Comparison of ENCODE assay signal across 9 cellular contexts in genomic region chr18:31100598-31101147, GRCh38. TPM values are rescaled to one million over a fixed set of nuclear protein-coding genes. Genes with fewer than 3 reads are reported as not detected.
DNase-seq lines count a peak whose midpoint lies in the region; ATAC-seq and TF ChIP-seq lines count a peak whose summit lies in the region.
"Had no signal": no experiment of that assay in that cellular context is flagged by ENCODE, and none has a peak within 500 bp of the region (broad histone marks: within the 10 kb centered on the region; RNA-seq: fewer than 3 reads in every experiment).

No MANE protein-coding gene starts in this region.

- in situ Hi-C loops in astrocyte of the cerebellum (cut with HindIII; ENCODE audit: low sequenced_read_pairs): no loop called here

- WGBS in H9 (ENCODE audit: extremely low coverage, insufficient read length, low lambda C conversion rate): no CpG with 5 or more reads among the region's 21 CpGs

- no peak overlapping the region for H2BK12ac ChIP-seq in H9 (ENCODE audit: insufficient read length, low read depth, low read length)

- no peak overlapping the region for H3K56ac ChIP-seq in H9 (ENCODE audit: insufficient read length, low read depth, low read length)

- H2BK20ac ChIP-seq in H9 (ENCODE audit: low read depth, low read length, poor library complexity, severe bottlenecking): no peak overlapping the region

- no peak overlapping the region for H2BK5ac ChIP-seq in H9 (ENCODE audit: insufficient read length, low read length)

- no peak overlapping the region for H2BK15ac ChIP-seq in H9 (ENCODE audit: low read depth, low read length)

- H3K27me3 Mint-ChIP-seq in H9 (ENCODE audit: low read depth): peaks cover 2% of the 10 kb centered on the region; the same call in 1 of the 2 replicates

- no peak overlapping the region for H4K5ac ChIP-seq in H9 (ENCODE audit: insufficient read length, low read depth, low read length)

- ATAC-seq in GM18498 (IDR thresholded peaks at IDR 0.05; ENCODE audit: unreplicated experiment): no peak

- no peak overlapping the region for H2BK120ac ChIP-seq in H9 (ENCODE audit: low read depth, low read length, poor library complexity, severe bottlenecking)

- peak overlapping the region; percentile 97 to 100 (median 99) for H3K27ac Mint-ChIP-seq in H9

- no peaks in the 10 kb centered on the region for H3K27me3 ChIP-seq in H9 (ENCODE audit: insufficient read depth, low read length)

- H3K14ac ChIP-seq in H9 (ENCODE audit: insufficient read depth, low read length): peak overlapping the region; percentile 94; the same call in 1 of the 2 replicates

- no peaks in the 10 kb centered on the region for H3K9me3 Mint-ChIP-seq in H9

- H3K27ac ChIP-seq in H9 (ENCODE audit: insufficient read length, low read depth, low read length): peak overlapping the region; percentile 29

- peak overlapping the region; percentile 74 for H3K4me2 ChIP-seq in H9 (ENCODE audit: insufficient read depth, insufficient read length, low read length)

- H3K4me3 Mint-ChIP-seq in H9: peak overlapping the region; percentile 92 to 96

- H4K20me1 ChIP-seq in H9 (ENCODE audit: control insufficient read depth, insufficient read depth, insufficient read length): no peaks in the 10 kb centered on the region

- peaks cover 3% of the 10 kb centered on the region for H3K23me2 ChIP-seq in H9 (ENCODE audit: insufficient read length, low read depth, low read length, poor library complexity, severe bottlenecking)

- H2AK5ac ChIP-seq in H9 (ENCODE audit: insufficient read length, low read length): no peak overlapping the region

- peaks cover 31 to 33% of the 10 kb centered on the region in 2 experiments for H3K4me1 Mint-ChIP-seq in H9

- TF ChIP-seq CTCF in H9 (conservative IDR thresholded peaks at IDR 0.05) (no peak), astrocyte of the cerebellum (IDR thresholded peaks at IDR 0.05; ENCODE audit: low read depth, low read length, missing control alignments) (no peak)

- no peak overlapping the region for H3K23ac ChIP-seq in H9 (ENCODE audit: insufficient read length, low read depth, low read length)

- no peak overlapping the region for H4K91ac ChIP-seq in H9 (ENCODE audit: insufficient read length, low read depth, low read length)

- no peak overlapping the region; the same call in 1 of the 2 replicates for H3K4ac ChIP-seq in H9 (ENCODE audit: low read depth, low read length)

- H3K36me3 Mint-ChIP-seq in H9 (ENCODE audit: insufficient read depth in 1 of 3, low read depth in 3 of 3): no peaks in the 10 kb centered on the region; a peak in 1 of 7 replicates

- no peaks in the 10 kb centered on the region for H3K79me1 ChIP-seq in H9 (ENCODE audit: insufficient read depth, low read depth, low read length, poor library complexity, severe bottlenecking)

- peaks cover 11% of the 10 kb centered on the region; the same call in 1 of the 2 replicates for H3K79me2 ChIP-seq in H9 (ENCODE audit: insufficient read depth, low read length)

- H3K9me3 ChIP-seq in H9 (ENCODE audit: control insufficient read depth, low read depth, low read length) (no peaks in the 10 kb centered on the region), iPS-18c (ENCODE audit: control insufficient read depth, insufficient read depth, low read length) (no peaks in the 10 kb centered on the region)

- no peak overlapping the region for H4K8ac ChIP-seq in H9 (replicated peaks; ENCODE audit: insufficient read length, low read depth, low read length)

- H3K18ac ChIP-seq in H9 (ENCODE audit: insufficient read length, low read depth, low read length): peak overlapping the region; percentile 89

- H3K4me1 ChIP-seq in H9 (ENCODE audit: insufficient read depth, low read length): peaks cover 3% of the 10 kb centered on the region; the same call in 1 of the 2 replicates

- peak; percentile 84 for DNase-seq in H9
- DNase-seq in astrocyte of the cerebellum (ENCODE audit: low read depth): no peak
- peak; percentile 76 for DNase-seq in retina
- DNase-seq in NCI-H1092 (lab: John Stamatoyannopoulos, UW): no peak
- no peak for DNase-seq in NCI-H1105 (lab: John Stamatoyannopoulos, UW)
- DNase-seq in SK-N-DZ (ENCODE audit: low spot score): no peak
- DNase-seq: GDM1 had no signal

- H2AFZ ChIP-seq in H9 (ENCODE audit: low read length): no peak overlapping the region

- peak overlapping the region; percentile 73 for H3K9ac ChIP-seq in H9 (ENCODE audit: extremely low read depth, insufficient read length, low read length)

- H3K4me3 ChIP-seq in astrocyte of the cerebellum (ENCODE audit: low read depth, low read length) (peak overlapping the region; percentile 57), iPS-18c (ENCODE audit: insufficient read depth, low read depth, low read length) (peak overlapping the region; percentile 76)

- no peak overlapping the region for H3T11ph ChIP-seq in H9 (ENCODE audit: low read length)

RNA-seq across cellular contexts. Expression of gene DSC2, which starts 1.5 kb away (rescaled TPM):
- total RNA-seq in H9 (2021): 24.9 and 26.1 TPM in 2 replicates
- polyA plus RNA-seq in SK-N-DZ (2014; cell fraction: cytosol; rRNA removed): 0.03 and 0.09 TPM in 2 replicates
- polyA plus RNA-seq in SK-N-DZ (2014; cell fraction: nucleus; rRNA removed): 0.08 TPM in 1 of 2 replicates, not detected in the other

RNA-seq across cellular contexts. Expression of gene DSC3, which starts 58.1 kb away (rescaled TPM):
- total RNA-seq in H9 (2021): 0.35 and 0.61 TPM in 2 replicates
- not detected in 2 replicates for polyA plus RNA-seq in SK-N-DZ (2014; cell fraction: cytosol; rRNA removed)
- polyA plus RNA-seq in SK-N-DZ (2014; cell fraction: nucleus; rRNA removed): not detected in 2 replicates

Comparison
In these comparisons a context has a peak if more than half of its experiments do, and no peak if none do; other contexts are left out.
1. DNase-seq: peak in H9 (single experiment) and retina (single experiment); none in astrocyte of the cerebellum (single experiment), NCI-H1092 (single experiment), NCI-H1105 (single experiment) and SK-N-DZ (single experiment).